ENCODE assay signal across 30 cellular contexts in the genomic region with DNA sequence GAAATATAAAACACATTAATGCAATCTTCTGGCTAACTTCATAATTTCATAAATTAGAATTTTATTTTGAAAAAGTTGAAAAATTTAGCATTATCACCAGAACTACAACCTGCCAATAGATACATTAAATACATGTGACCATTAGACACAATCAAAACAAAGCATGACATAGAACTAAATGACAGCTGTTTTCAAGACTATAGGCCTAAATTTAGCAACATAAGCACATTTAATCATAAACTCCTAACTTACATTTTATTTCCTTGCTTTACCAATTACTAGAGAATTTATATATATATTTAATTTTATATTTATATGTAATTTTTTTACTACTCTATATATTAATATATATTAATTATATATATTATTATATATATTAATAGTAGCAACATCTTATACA.
"Had no signal": no experiment of that assay in that cellular context is flagged by ENCODE, and none has a peak within 500 bp of the region (broad histone marks: within the 10 kb centered on the region; RNA-seq: fewer than 3 reads in every experiment).

No MANE protein-coding gene starts in this region.

- H3K27ac ChIP-seq: adrenal gland, body of pancreas, coronary artery, dorsolateral prefrontal cortex, heart left ventricle, VCaP had no signal

- H3K27me3 ChIP-seq: adrenal gland, body of pancreas, dorsolateral prefrontal cortex, heart left ventricle had no signal

- H3K4me1 ChIP-seq: adrenal gland, body of pancreas, heart left ventricle had no signal

- H3K4me3 ChIP-seq: adrenal gland, body of pancreas, coronary artery, dorsolateral prefrontal cortex, heart left ventricle had no signal

- H3K36me3 ChIP-seq: adrenal gland, heart left ventricle had no signal

- ATAC-seq: activated CD4-positive, CD25-positive, alpha-beta regulatory T cell treated with anti-CD3 and anti-CD28 coated beads, Interleukin-2, amount 50 U/mL, for 24 hours; activated CD8-positive, alpha-beta memory T cell treated with anti-CD3 and anti-CD28 coated beads, Interleukin-2, amount 10 ng/mL, durations not matched to agents 7 days and 5 days; activated CD8-positive, alpha-beta T cell treated with anti-CD3 and anti-CD28 coated beads for 36 hours; activated naive CD8-positive, alpha-beta T cell treated with anti-CD3 and anti-CD28 coated beads, Interleukin-2, amount 50 U/mL, for 24 hours; body of pancreas; esophagus mucosa; heart left ventricle had no signal

- FAIRE-seq: frontal cortex had no signal

- H3K9me3 ChIP-seq: adrenal gland, body of pancreas had no signal

- DNase-seq: activated B cell treated with CpG ODN at 0.5 μM for 24 hours; activated CD4-positive, alpha-beta T cell treated with anti-CD3 and anti-CD28 coated beads for 48 hours; activated CD4-positive, alpha-beta T cell treated with anti-CD3 and anti-CD28 coated beads, Interleukin-2, amount 50 U/mL, for 1 hour; activated CD4-positive, alpha-beta T cell treated with anti-CD3 and anti-CD28 coated beads, Interleukin-2, amount 50 U/mL, for 48 hours; activated CD8-positive, alpha-beta memory T cell treated with anti-CD3 and anti-CD28 coated beads, Interleukin-2, amount 10 ng/mL, durations not matched to agents 7 days and 5 days; activated CD8-positive, alpha-beta memory T cell treated with anti-CD3 and anti-CD28 coated beads, Interleukin-2, amount 50 U/mL, for 4 hours; activated CD8-positive, alpha-beta T cell treated with anti-CD3 and anti-CD28 coated beads for 36 hours; activated effector memory CD4-positive, alpha-beta T cell treated with anti-CD3 and anti-CD28 coated beads, Interleukin-2, amount 50 U/mL, for 16 hours; activated naive CD4-positive, alpha-beta T cell treated with anti-CD3 and anti-CD28 coated beads for 36 hours; activated naive CD8-positive, alpha-beta T cell treated with anti-CD3 and anti-CD28 coated beads for 36 hours; activated naive CD8-positive, alpha-beta T cell treated with anti-CD3 and anti-CD28 coated beads, Interleukin-2, amount 50 U/mL, for 24 hours; activated T-cell treated with anti-CD3 and anti-CD28 coated beads, Interleukin-2, amount 50 U/mL, for 1 hour; activated T-cell treated with anti-CD3 and anti-CD28 coated beads, Interleukin-2, amount 50 U/mL, for 48 hours; adrenal gland; amygdala; aorta; body of pancreas; central memory CD4-positive, alpha-beta T cell; cerebellar nuclear complex; dorsolateral prefrontal cortex; effector memory CD4-positive, alpha-beta T cell; endodermal cell; foreskin fibroblast; heart left ventricle; T-helper 2 cell had no signal
